Comparison of ENCODE assay signal across 8 cellular contexts in the genomic region with DNA sequence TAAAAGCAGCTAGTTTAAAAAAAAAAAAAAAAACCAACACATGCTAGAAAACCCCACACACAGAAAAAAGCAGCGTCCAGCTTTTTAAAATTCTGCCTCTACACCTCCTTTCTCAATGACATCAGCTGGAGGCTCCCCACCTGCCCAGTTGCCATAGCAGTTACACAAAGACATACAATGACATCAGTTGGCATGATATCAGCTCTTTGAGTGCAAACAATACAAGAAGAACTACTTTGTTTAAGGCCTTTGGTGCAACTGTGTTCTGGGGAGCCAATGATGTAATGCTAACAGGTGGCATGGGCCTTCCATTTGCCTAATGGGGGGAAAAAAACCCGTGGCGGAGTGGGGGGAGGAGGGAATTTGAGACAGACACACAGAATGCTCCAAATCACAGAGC.
DNase-seq lines count a peak whose midpoint lies in the region; ATAC-seq and TF ChIP-seq lines count a peak whose summit lies in the region.

No MANE protein-coding gene starts in this region.

- no peaks in the 10 kb centered on the region for H3K9me3 ChIP-seq in WERI-Rb-1 (ENCODE audit: severe bottlenecking)

- H3K27ac Mint-ChIP-seq in activated T-cell treated with anti-CD3 and anti-CD28 coated beads, Interleukin-2, amount 50 U/mL, for 24 hours: peak overlapping the region; percentile 77

- TF ChIP-seq CTCF in WERI-Rb-1 (IDR thresholded peaks at IDR 0.05; ENCODE audit: low read depth, low read length): no peak

- no peaks in the 10 kb centered on the region for H3K27me3 ChIP-seq in WERI-Rb-1 (ENCODE audit: insufficient read depth, low read depth, severe bottlenecking)

- H3K27me3 Mint-ChIP-seq in activated T-cell treated with anti-CD3 and anti-CD28 coated beads, Interleukin-2, amount 50 U/mL, for 24 hours: no peaks in the 10 kb centered on the region

- H3K4me3 Mint-ChIP-seq in activated T-cell treated with anti-CD3 and anti-CD28 coated beads, Interleukin-2, amount 50 U/mL, for 24 hours: no peak overlapping the region

- H3K4me3 ChIP-seq in skeletal muscle cell (ENCODE audit: low read depth, low read length): no peak overlapping the region
- no peak overlapping the region for H3K4me3 ChIP-seq in WERI-Rb-1 (ENCODE audit: low read depth, low read length)

- H3K36me3 ChIP-seq in WERI-Rb-1: no peaks in the 10 kb centered on the region

- H3K27ac ChIP-seq in WERI-Rb-1: no peak overlapping the region

- peaks cover 28% of the 10 kb centered on the region for H3K36me3 Mint-ChIP-seq in activated T-cell treated with anti-CD3 and anti-CD28 coated beads, Interleukin-2, amount 50 U/mL, for 24 hours (ENCODE audit: low read depth)

- DNase-seq in NCI-H2171 (lab: John Stamatoyannopoulos, UW) (peak; percentile 68), globus pallidus (ENCODE audit: low spot score) (peak; percentile 94), skeletal muscle cell (ENCODE audit: low read depth) (peak; percentile 71), WERI-Rb-1 (no peak)
- no peak for DNase-seq in activated T-cell treated with anti-CD3 and anti-CD28 coated beads, Interleukin-2, amount 50 U/mL, for 24 hours

- H3K9me3 Mint-ChIP-seq in activated T-cell treated with anti-CD3 and anti-CD28 coated beads, Interleukin-2, amount 50 U/mL, for 24 hours: no peaks in the 10 kb centered on the region

- peaks cover 67% of the 10 kb centered on the region for H3K4me1 Mint-ChIP-seq in activated T-cell treated with anti-CD3 and anti-CD28 coated beads, Interleukin-2, amount 50 U/mL, for 24 hours (ENCODE audit: low read depth)

- peak; percentile 32 for ATAC-seq in GM18498 (IDR thresholded peaks at IDR 0.05; ENCODE audit: unreplicated experiment)
- peak; percentile 47 for ATAC-seq in HG02973 (IDR thresholded peaks at IDR 0.05; ENCODE audit: unreplicated experiment)
- no peak for ATAC-seq in GM21723 (IDR thresholded peaks at IDR 0.05; ENCODE audit: unreplicated experiment)

Comparison
In these comparisons a context has a peak if more than half of its experiments do, and no peak if none do; other contexts are left out.
1. DNase-seq: peak in NCI-H2171 (single experiment), globus pallidus (single experiment) and skeletal muscle cell (single experiment); none in activated T-cell treated with anti-CD3 and anti-CD28 coated beads, Interleukin-2, amount 50 U/mL, for 24 hours (single experiment) and WERI-Rb-1 (single experiment).